In the genomic region with DNA sequence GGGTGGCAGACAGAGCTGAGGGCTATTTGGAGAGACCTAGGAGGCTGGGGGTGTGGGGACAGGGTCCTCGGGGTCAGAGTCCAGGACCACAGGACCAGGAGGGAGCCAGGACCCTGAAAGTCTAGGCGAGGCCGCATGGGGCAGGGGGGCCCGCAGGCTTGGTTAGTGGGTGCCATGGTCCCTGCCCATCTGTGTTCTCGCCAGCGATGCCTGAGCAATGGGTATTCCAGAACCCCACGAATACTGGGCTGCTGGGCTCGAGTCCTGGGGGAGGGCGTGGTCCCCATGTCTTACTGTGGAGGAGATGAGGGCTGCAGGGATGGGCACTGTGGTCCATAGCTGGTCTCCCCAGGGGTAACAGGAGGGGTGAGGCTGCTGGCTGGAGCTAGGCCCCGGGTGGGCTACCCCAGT, we compare ENCODE assay signal across 27 cellular contexts. TPM values are rescaled to one million over a fixed set of nuclear protein-coding genes. Genes with fewer than 3 reads are reported as not detected.
"Had no signal": no experiment of that assay in that cellular context is flagged by ENCODE, and none has a peak within 500 bp of the region (broad histone marks: within the 10 kb centered on the region; RNA-seq: fewer than 3 reads in every experiment).

No MANE protein-coding gene starts in this region.

- H3K9me3 ChIP-seq: SJSA1 had no signal

- H3K4me1 Mint-ChIP-seq: activated naive CD4-positive, alpha-beta T cell treated with anti-CD3 and anti-CD28 coated beads, Interleukin-2, amount 10 ng/mL, durations not matched to agents 7 days and 5 days; activated naive CD8-positive, alpha-beta T cell treated with anti-CD3 and anti-CD28 coated beads for 36 hours had no signal

- H3K27ac ChIP-seq: brain microvascular endothelial cell, cardiac muscle cell, KMS-11, SJSA1 had no signal

- H3K4me3 ChIP-seq: cardiac muscle cell, SJSA1 had no signal

- H3K27ac Mint-ChIP-seq: activated CD8-positive, alpha-beta T cell treated with anti-CD3 and anti-CD28 coated beads, Interleukin-2, amount 10 ng/mL, durations not matched to agents 7 days and 5 days; activated naive CD4-positive, alpha-beta T cell treated with anti-CD3 and anti-CD28 coated beads, Interleukin-2, amount 10 ng/mL, durations not matched to agents 7 days and 5 days; activated naive CD8-positive, alpha-beta T cell treated with anti-CD3 and anti-CD28 coated beads for 36 hours; T-helper 2 cell treated with Interferon-gamma antibody and Interleukin-4, amounts not matched to agents 5 μg/mL and 100 μg/mL, for 36 hours; WTC11 had no signal

- H3K4me1 ChIP-seq: SJSA1 had no signal

- H3K9ac ChIP-seq: KMS-11 had no signal

- H3K4me3 Mint-ChIP-seq: activated CD8-positive, alpha-beta T cell treated with anti-CD3 and anti-CD28 coated beads, Interleukin-2, amount 10 ng/mL, durations not matched to agents 7 days and 5 days; activated naive CD4-positive, alpha-beta T cell treated with anti-CD3 and anti-CD28 coated beads, Interleukin-2, amount 10 ng/mL, durations not matched to agents 7 days and 5 days; activated naive CD8-positive, alpha-beta T cell treated with anti-CD3 and anti-CD28 coated beads for 36 hours; activated T-cell treated with anti-CD3 and anti-CD28 coated beads, Interleukin-2, amount 50 U/mL, for 4 hours; T-helper 2 cell treated with Interferon-gamma antibody and Interleukin-4, amounts not matched to agents 5 μg/mL and 100 μg/mL, for 36 hours; WTC11 had no signal

- ATAC-seq: activated CD8-positive, alpha-beta T cell treated with anti-CD3 and anti-CD28 coated beads, Interleukin-2, amount 10 ng/mL, durations not matched to agents 7 days and 5 days; activated T-cell treated with anti-CD3 and anti-CD28 coated beads, Interleukin-2, amount 50 U/mL, for 4 hours; PC-3; SK-N-SH treated with all-trans-retinoic acid at 6 μM for 48 hours; WTC11 had no signal

- H3K9me3 Mint-ChIP-seq: activated naive CD4-positive, alpha-beta T cell treated with anti-CD3 and anti-CD28 coated beads, Interleukin-2, amount 10 ng/mL, durations not matched to agents 7 days and 5 days; activated naive CD8-positive, alpha-beta T cell treated with anti-CD3 and anti-CD28 coated beads for 36 hours; activated T-cell treated with anti-CD3 and anti-CD28 coated beads, Interleukin-2, amount 50 U/mL, for 4 hours; T-helper 2 cell treated with Interferon-gamma antibody and Interleukin-4, amounts not matched to agents 5 μg/mL and 100 μg/mL, for 36 hours had no signal

- H3K36me3 Mint-ChIP-seq: activated naive CD8-positive, alpha-beta T cell treated with anti-CD3 and anti-CD28 coated beads for 36 hours; WTC11 had no signal

- H3K4me2 ChIP-seq: KMS-11 had no signal

- H3K27me3 ChIP-seq: cardiac muscle cell, SJSA1 had no signal

- DNase-seq: activated CD4-positive, alpha-beta T cell treated with anti-CD3 and anti-CD28 coated beads for 48 hours; activated CD4-positive, alpha-beta T cell treated with anti-CD3 and anti-CD28 coated beads, Interleukin-2, amount 50 U/mL, for 4 hours; activated CD4-positive, CD25-positive, alpha-beta regulatory T cell treated with anti-CD3 and anti-CD28 coated beads, Interleukin-2, amount 50 U/mL, for 72 hours; activated gamma-delta T cell treated with Interleukin-2 at 50 U/mL for 16 hours; activated naive CD4-positive, alpha-beta T cell treated with anti-CD3 and anti-CD28 coated beads, Interleukin-2, amount 10 ng/mL, durations not matched to agents 7 days and 5 days; activated naive CD8-positive, alpha-beta T cell treated with anti-CD3 and anti-CD28 coated beads for 36 hours; activated T-cell treated with anti-CD3 and anti-CD28 coated beads, Interleukin-2, amount 50 U/mL, for 4 hours; brain microvascular endothelial cell; NCI-H1092 treated with DMSO at 0.1 percent for 48 hours; NCI-H1436 treated with DMSO at 0.1 percent for 48 hours; NCI-H187; NCI-H2081 treated with DMSO at 0.1 percent for 48 hours; NCI-H446; NCI-H524; PC-3; SHP77; SW 1271 had no signal

- H3K36me3 ChIP-seq: brain microvascular endothelial cell, cardiac muscle cell, SJSA1 had no signal

RNA-seq across cellular contexts. Expression of gene KRTAP10-6, which starts 2.0 kb away (rescaled TPM):
- total RNA-seq: activated CD8-positive, alpha-beta T cell treated with anti-CD3 and anti-CD28 coated beads, Interleukin-2, amount 10 ng/mL, durations not matched to agents 7 days and 5 days; activated naive CD8-positive, alpha-beta T cell treated with anti-CD3 and anti-CD28 coated beads for 36 hours; activated T-cell treated with anti-CD3 and anti-CD28 coated beads, Interleukin-2, amount 50 U/mL, for 4 hours; cardiac muscle cell; MCF 10A; PC-3; SJSA1; T-helper 1 cell treated with Interleukin-12 subunit alpha and Interleukin-12 subunit beta and Interleukin-4 antibody, amounts not matched to agents 30 ng/mL and 1 ng/mL, for 36 hours had no signal
- polyA plus RNA-seq: adipose tissue had no signal

RNA-seq across cellular contexts. Expression of gene KRTAP10-5, which starts 9.9 kb away (rescaled TPM):
- total RNA-seq: activated CD8-positive, alpha-beta T cell treated with anti-CD3 and anti-CD28 coated beads, Interleukin-2, amount 10 ng/mL, durations not matched to agents 7 days and 5 days; activated naive CD8-positive, alpha-beta T cell treated with anti-CD3 and anti-CD28 coated beads for 36 hours; activated T-cell treated with anti-CD3 and anti-CD28 coated beads, Interleukin-2, amount 50 U/mL, for 4 hours; cardiac muscle cell; MCF 10A; PC-3; SJSA1; T-helper 1 cell treated with Interleukin-12 subunit alpha and Interleukin-12 subunit beta and Interleukin-4 antibody, amounts not matched to agents 30 ng/mL and 1 ng/mL, for 36 hours; WTC11 had no signal
- polyA plus RNA-seq: adipose tissue, cardiac muscle cell had no signal

RNA-seq across cellular contexts. Expression of gene KRTAP10-7, which starts 10.1 kb away (rescaled TPM):
- total RNA-seq: activated CD8-positive, alpha-beta T cell treated with anti-CD3 and anti-CD28 coated beads, Interleukin-2, amount 10 ng/mL, durations not matched to agents 7 days and 5 days; activated naive CD8-positive, alpha-beta T cell treated with anti-CD3 and anti-CD28 coated beads for 36 hours; activated T-cell treated with anti-CD3 and anti-CD28 coated beads, Interleukin-2, amount 50 U/mL, for 4 hours; cardiac muscle cell; MCF 10A; PC-3; SJSA1; T-helper 1 cell treated with Interleukin-12 subunit alpha and Interleukin-12 subunit beta and Interleukin-4 antibody, amounts not matched to agents 30 ng/mL and 1 ng/mL, for 36 hours; WTC11 had no signal
- polyA plus RNA-seq: adipose tissue, cardiac muscle cell had no signal

RNA-seq across cellular contexts. Expression of gene KRTAP10-4, which starts 16.8 kb away (rescaled TPM):
- total RNA-seq: activated CD8-positive, alpha-beta T cell treated with anti-CD3 and anti-CD28 coated beads, Interleukin-2, amount 10 ng/mL, durations not matched to agents 7 days and 5 days; activated naive CD8-positive, alpha-beta T cell treated with anti-CD3 and anti-CD28 coated beads for 36 hours; activated T-cell treated with anti-CD3 and anti-CD28 coated beads, Interleukin-2, amount 50 U/mL, for 4 hours; cardiac muscle cell; MCF 10A; PC-3; SJSA1; T-helper 1 cell treated with Interleukin-12 subunit alpha and Interleukin-12 subunit beta and Interleukin-4 antibody, amounts not matched to agents 30 ng/mL and 1 ng/mL, for 36 hours; WTC11 had no signal
- polyA plus RNA-seq: adipose tissue had no signal

RNA-seq across cellular contexts. Expression of gene KRTAP10-8, which starts 21.6 kb away (rescaled TPM):
- total RNA-seq: activated CD8-positive, alpha-beta T cell treated with anti-CD3 and anti-CD28 coated beads, Interleukin-2, amount 10 ng/mL, durations not matched to agents 7 days and 5 days; activated naive CD8-positive, alpha-beta T cell treated with anti-CD3 and anti-CD28 coated beads for 36 hours; activated T-cell treated with anti-CD3 and anti-CD28 coated beads, Interleukin-2, amount 50 U/mL, for 4 hours; cardiac muscle cell; MCF 10A; PC-3; SJSA1; T-helper 1 cell treated with Interleukin-12 subunit alpha and Interleukin-12 subunit beta and Interleukin-4 antibody, amounts not matched to agents 30 ng/mL and 1 ng/mL, for 36 hours; WTC11 had no signal
- polyA plus RNA-seq: adipose tissue, cardiac muscle cell had no signal
